In genomic region chr3:16151109-16151508, GRCh38 we compare ENCODE assay signal across 10 cellular contexts. TPM values are rescaled to one million over a fixed set of nuclear protein-coding genes. Genes with fewer than 3 reads are reported as not detected.
A peak's percentile ranks its signal among the peaks of the same experiment; 100 is the strongest.
DNase-seq lines count a peak whose midpoint lies in the region; ATAC-seq and TF ChIP-seq lines count a peak whose summit lies in the region.
"Had no signal": no experiment of that assay in that cellular context is flagged by ENCODE, and none has a peak within 500 bp of the region (broad histone marks: within the 10 kb centered on the region; RNA-seq: fewer than 3 reads in every experiment).

No MANE protein-coding gene starts in this region.

- peak; percentile 66 for ATAC-seq in gastroesophageal sphincter
- ATAC-seq in sciatic nerve, result peak; percentile 62

- peak overlapping the region in 3 of 4 donors; percentile 29 to 55 (median 45) for H3K27ac ChIP-seq in gastroesophageal sphincter
- H3K27ac ChIP-seq: PC-9 had no signal

- no peaks in the 10 kb centered on the region for H3K27me3 ChIP-seq in gastroesophageal sphincter

- H3K4me1 ChIP-seq in gastroesophageal sphincter, result peaks cover 0 to 28% (median 2%) of the 10 kb centered on the region in 3 donors

- TF ChIP-seq POLR2A in gastroesophageal sphincter (IDR thresholded peaks at IDR 0.05), result no peak

- 24 to 60% methylated on average over 4 of the region's 4 CpGs for WGBS in gastroesophageal sphincter (ENCODE audit: low coverage in 1 of 2), 2 donors

- no peak for TF ChIP-seq EP300 in gastroesophageal sphincter (IDR thresholded peaks at IDR 0.05)

- H3K9me3 ChIP-seq in gastroesophageal sphincter, result no peaks in the 10 kb centered on the region

- peak; percentile 12 for DNase-seq in GM12865 (ENCODE audit: low read depth)
- DNase-seq in UCSD-AML1 (lab: John Stamatoyannopoulos, UW; ENCODE audit: unreplicated experiment), result peak; percentile 81
- DNase-seq in sciatic nerve (ENCODE audit: low spot score), result peak; percentile 87
- no peak for DNase-seq in NCI-H187 treated with DMSO at 0.1 percent for 48 hours (lab: John Stamatoyannopoulos, UW)
- DNase-seq in H4 (ENCODE audit: low spot score), result no peak
- DNase-seq in NCI-H345 (lab: John Stamatoyannopoulos, UW), result no peak
- DNase-seq in activated CD4-positive, alpha-beta T cell treated with anti-CD3 and anti-CD28 coated beads for 4 hours, result no peak
- DNase-seq: foreskin melanocyte, PC-9 had no signal

- intact Hi-C loops in sciatic nerve (cut with DNase I), result no loop called here

- H3K36me3 ChIP-seq in gastroesophageal sphincter, result no peaks in the 10 kb centered on the region

- no peak overlapping the region for H3K4me3 ChIP-seq in GM12865 (ENCODE audit: low read depth, low read length)
- H3K4me3 ChIP-seq in gastroesophageal sphincter, result no peak overlapping the region
- H3K4me3 ChIP-seq: PC-9 had no signal

- TF ChIP-seq CTCF in GM12865 (IDR thresholded peaks at IDR 0.05; ENCODE audit: insufficient read depth, low read depth, low read length, missing control alignments), result no peak
- TF ChIP-seq CTCF in gastroesophageal sphincter (IDR thresholded peaks at IDR 0.05), result no peak

RNA-seq across cellular contexts. Expression of gene GALNT15, which starts 23.4 kb away (rescaled TPM):
- total RNA-seq in gastroesophageal sphincter (100 to 1,000 TPM in 3 of 4 donors, 10 to 100 TPM in 1; 75.4 to 297 (median 134) TPM), sciatic nerve (54.4 TPM)
- not detected in 2 replicates for total RNA-seq in H4 (2014; rRNA removed; shearing (Covaris generic))
- total RNA-seq: PC-9 had no signal

Comparison
In these comparisons a context has a peak if more than half of its experiments do, and no peak if none do; other contexts are left out.
1. DNase-seq: peak in GM12865 (single experiment), UCSD-AML1 (single experiment) and sciatic nerve (single experiment); none in NCI-H187 treated with DMSO at 0.1 percent for 48 hours (single experiment), H4 (single experiment), NCI-H345 (single experiment) and activated CD4-positive, alpha-beta T cell treated with anti-CD3 and anti-CD28 coated beads for 4 hours (0 of 2).
2. RNA of gene GALNT15, which starts 23.4 kb away (total RNA-seq): 75.4 to 297 TPM in gastroesophageal sphincter and 54.4 TPM in sciatic nerve (single experiment); not detected in H4; every median in the first group is over 10 times any median in the second.